ENCODE assay signal across 7 cellular contexts in genomic region chr16:4116328-4117249, GRCh38.
DNase-seq lines count a peak whose midpoint lies in the region; ATAC-seq and TF ChIP-seq lines count a peak whose summit lies in the region.

TSS of gene ADCY9 (minus strand) at chr16:4116442. CDS start at chr16:4115442, 1,000 bp downstream.

- peak; percentile 97 for DNase-seq in GM13977 (ENCODE audit: low spot score)
- peak; percentile 35 to 83 for DNase-seq in NCI-H446 (lab: John Stamatoyannopoulos, UW)
- DNase-seq in activated CD8-positive, alpha-beta memory T cell treated with anti-CD3 and anti-CD28 coated beads for 48 hours (ENCODE audit: low read depth in 2 of 3, low spot score in 2 of 3): peak in 2 of 3 experiments; percentile 37 to 50
- DNase-seq in effector memory CD8-positive, alpha-beta T cell: peak; percentile 65 to 75 (median 69)
- DNase-seq in medulla oblongata (ENCODE audit: extremely low spot score): peak; percentile 75
- peak; percentile 36 to 62 (median 45) for DNase-seq in stimulated activated CD4-positive, alpha-beta T cell treated with anti-CD3 and anti-CD28 coated beads, TNF-alpha, amount 100 ng/mL, for 24 hours (ENCODE audit: low read depth in 3 of 3)

- H3K4me1 Mint-ChIP-seq in effector memory CD8-positive, alpha-beta T cell (ENCODE audit: low read depth in 2 of 2): peaks cover 31 to 41% of the 10 kb centered on the region in 2 donors

- TF ChIP-seq CTCF in GM13977 (IDR thresholded peaks at IDR 0.05; ENCODE audit: extremely low read depth, insufficient read depth, missing control alignments): no peak

- no peaks in the 10 kb centered on the region for H3K9me3 Mint-ChIP-seq in effector memory CD8-positive, alpha-beta T cell

- peaks cover 14% of the 10 kb centered on the region for H3K36me3 Mint-ChIP-seq in effector memory CD8-positive, alpha-beta T cell (ENCODE audit: insufficient read depth)

- peak within 1 kb of the TSS in 1 of 2 donors; percentile 41 for H3K27ac Mint-ChIP-seq in effector memory CD8-positive, alpha-beta T cell

- H3K4me3 Mint-ChIP-seq in effector memory CD8-positive, alpha-beta T cell: peak within 1 kb of the TSS; percentile 84 to 85

- in situ Hi-C loops in GM13977 (cut with MboI; ENCODE audit: low pct_unique_long_range_greater_than_20kb, low sequenced_read_pairs, unreplicated experiment): no loop called here

- ATAC-seq in HG02884 (IDR thresholded peaks at IDR 0.05; ENCODE audit: unreplicated experiment): peak; percentile 60
- peak; percentile 70 for ATAC-seq in effector memory CD8-positive, alpha-beta T cell (replicated peaks)

- peaks cover 0 to 8% of the 10 kb centered on the region in 2 donors for H3K27me3 Mint-ChIP-seq in effector memory CD8-positive, alpha-beta T cell

Comparison
In these comparisons a context has a peak if more than half of its experiments do, and no peak if none do; other contexts are left out.
1. Peak in every context shown above with its lines: DNase-seq and ATAC-seq.
2. DNase-seq: peak in every context shown above with its lines; median percentile 97 in GM13977; 75 in medulla oblongata; 69 in effector memory CD8-positive, alpha-beta T cell; 59 in NCI-H446; 45 in stimulated activated CD4-positive, alpha-beta T cell treated with anti-CD3 and anti-CD28 coated beads, TNF-alpha, amount 100 ng/mL, for 24 hours; 44 in activated CD8-positive, alpha-beta memory T cell treated with anti-CD3 and anti-CD28 coated beads for 48 hours.